In the genomic region with DNA sequence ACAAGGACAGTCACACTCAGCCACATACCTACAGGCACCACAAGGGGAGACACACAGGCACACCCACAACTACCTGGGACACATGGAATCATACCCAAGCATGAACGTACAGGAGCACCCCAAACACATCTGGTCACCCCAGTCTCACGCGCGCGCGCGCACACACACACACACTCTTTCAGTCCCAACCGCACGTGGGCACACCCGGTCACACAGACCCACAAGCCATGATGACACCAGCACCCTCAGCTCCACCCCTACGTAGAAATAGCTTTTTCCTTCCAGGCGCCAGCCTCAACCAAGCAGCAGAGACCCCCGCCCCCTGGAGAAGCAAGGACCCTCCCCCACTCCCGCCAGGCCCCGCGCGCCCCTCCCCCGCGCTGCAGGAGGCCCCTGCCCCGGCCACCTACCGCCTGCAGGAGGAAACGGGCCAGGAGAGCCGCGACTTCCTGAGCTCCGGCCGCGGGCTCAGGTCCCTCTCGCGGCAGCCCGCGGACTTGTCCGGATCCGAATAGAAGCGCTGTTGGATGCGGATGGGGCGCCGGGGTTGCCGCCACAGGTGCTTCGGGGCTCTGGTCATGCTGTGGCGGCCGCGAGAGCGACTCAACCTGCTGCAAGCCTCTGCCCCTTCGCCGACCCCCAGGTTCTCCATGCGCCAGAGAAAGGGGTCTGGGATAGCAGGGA, we compare ENCODE assay signal across 12 cellular contexts. TPM values are rescaled to one million over a fixed set of nuclear protein-coding genes. Genes with fewer than 3 reads are reported as not detected.
A peak's percentile ranks its signal among the peaks of the same experiment; 100 is the strongest.
DNase-seq lines count a peak whose midpoint lies in the region; ATAC-seq, FAIRE-seq and TF ChIP-seq lines count a peak whose summit lies in the region.
"Had no signal": no experiment of that assay in that cellular context is flagged by ENCODE, and none has a peak within 500 bp of the region (broad histone marks: within the 10 kb centered on the region; RNA-seq: fewer than 3 reads in every experiment).

No MANE protein-coding gene starts in this region.

- peak; percentile 43 for TF ChIP-seq CTCF in progenitor cell of endocrine pancreas (IDR thresholded peaks at IDR 0.05; ENCODE audit: unreplicated experiment)

- H3K36me3 ChIP-seq in ectodermal cell (ENCODE audit: control insufficient read depth, insufficient read depth, low read length), result no peaks in the 10 kb centered on the region

- H3K4me3 ChIP-seq in ectodermal cell (ENCODE audit: insufficient read depth, low read depth, low read length), result peak overlapping the region; percentile 14

- peak; percentile 31 for DNase-seq in activated CD4-positive, alpha-beta T cell treated with anti-CD3 and anti-CD28 coated beads for 48 hours
- DNase-seq in activated CD4-positive, alpha-beta T cell treated with anti-CD3 and anti-CD28 coated beads for 1 hour, result no peak
- DNase-seq in NCI-H2227 (lab: John Stamatoyannopoulos, UW; ENCODE audit: unreplicated experiment) (peak; percentile 68), progenitor cell of endocrine pancreas (ENCODE audit: low spot score, unreplicated experiment) (no peak), frontal cortex (ENCODE audit: low spot score in 2 of 2) (no peak)
- DNase-seq: NK-92 treated with Interleukin-12 subunit alpha and Interleukin-12 subunit beta, amount 100 ng/mL, for 24 hours had no signal

- peaks cover 3% of the 10 kb centered on the region for H3K4me1 Mint-ChIP-seq in progenitor cell of endocrine pancreas (ENCODE audit: low read depth)

- H3K9me3 ChIP-seq in ectodermal cell (ENCODE audit: control insufficient read depth, low read length), result no peaks in the 10 kb centered on the region

- ATAC-seq in GM18867 (IDR thresholded peaks at IDR 0.05; ENCODE audit: unreplicated experiment) (no peak), GM21529 (IDR thresholded peaks at IDR 0.05; ENCODE audit: unreplicated experiment) (no peak)

- 4% methylated on average over 46 of the region's 46 CpGs for WGBS in ectodermal cell, 2 experiments

- peaks cover 19% of the 10 kb centered on the region for H3K27me3 ChIP-seq in ectodermal cell (ENCODE audit: control insufficient read depth, insufficient read depth, low read length, poor library complexity, severe bottlenecking)

- no peak overlapping the region for H3K27ac ChIP-seq in ectodermal cell (ENCODE audit: insufficient read depth, low read depth, low read length, poor library complexity, severe bottlenecking)

- no peak for FAIRE-seq in frontal cortex (lab: Jason Lieb, UNC)

- peak overlapping the region; percentile 63 for H3K4me3 Mint-ChIP-seq in progenitor cell of endocrine pancreas (ENCODE audit: low read depth)
- H3K4me3 Mint-ChIP-seq: activated CD4-positive, alpha-beta T cell treated with anti-CD3 and anti-CD28 coated beads, Interleukin-2, amount 10 ng/mL, durations not matched to agents 7 days and 5 days; CD4-positive, CD25-positive, alpha-beta regulatory T cell had no signal

- peak overlapping the region; percentile 29 for H3K27ac Mint-ChIP-seq in progenitor cell of endocrine pancreas
- H3K27ac Mint-ChIP-seq: activated CD4-positive, alpha-beta T cell treated with anti-CD3 and anti-CD28 coated beads, Interleukin-2, amount 10 ng/mL, durations not matched to agents 7 days and 5 days had no signal

- H3K9me3 Mint-ChIP-seq in progenitor cell of endocrine pancreas (ENCODE audit: low read depth), result peaks cover 3% of the 10 kb centered on the region

- H3K4me1 ChIP-seq in ectodermal cell (ENCODE audit: control insufficient read depth, insufficient read depth, low read length), result peaks cover 4% of the 10 kb centered on the region

- no peaks in the 10 kb centered on the region for H3K36me3 Mint-ChIP-seq in progenitor cell of endocrine pancreas (ENCODE audit: insufficient read depth)
- H3K36me3 Mint-ChIP-seq: CD4-positive, CD25-positive, alpha-beta regulatory T cell had no signal

- peaks cover 54% of the 10 kb centered on the region for H3K27me3 Mint-ChIP-seq in progenitor cell of endocrine pancreas

RNA-seq across cellular contexts. Expression of a gene that starts 6.4 kb away (rescaled TPM):
- 1.6 TPM for polyA plus RNA-seq in ectodermal cell (2013, experiment 1 of 4)
- 0.34 TPM for polyA plus RNA-seq in ectodermal cell (2013, experiment 2 of 4)
- 0.85 TPM for polyA plus RNA-seq in ectodermal cell (2013, experiment 3 of 4)
- polyA plus RNA-seq in ectodermal cell (2013, experiment 4 of 4), result 1.0 TPM
- total RNA-seq in progenitor cell of endocrine pancreas (0.53 and 1.6 TPM in 2 replicates), frontal cortex (1.2 TPM)
- total RNA-seq: CD4-positive, CD25-positive, alpha-beta regulatory T cell had no signal
- polyA plus RNA-seq: CD4-positive, CD25-positive, alpha-beta regulatory T cell had no signal

RNA-seq across cellular contexts. Expression of a gene that starts 28.8 kb away (rescaled TPM):
- polyA plus RNA-seq in ectodermal cell (2013, experiment 1 of 4), result 3.2 TPM
- polyA plus RNA-seq in ectodermal cell (2013, experiment 2 of 4), result 2.3 TPM
- polyA plus RNA-seq in ectodermal cell (2013, experiment 3 of 4), result 3.0 TPM
- polyA plus RNA-seq in ectodermal cell (2013, experiment 4 of 4), result 3.3 TPM
- total RNA-seq in progenitor cell of endocrine pancreas, result 3.3 and 5.1 TPM in 2 replicates
- total RNA-seq in frontal cortex, result 42.0 TPM

RNA-seq across cellular contexts. Expression of a gene that starts 39.7 kb away (rescaled TPM):
- 19.8 TPM for polyA plus RNA-seq in ectodermal cell (2013, experiment 1 of 4)
- 19.9 TPM for polyA plus RNA-seq in ectodermal cell (2013, experiment 2 of 4)
- polyA plus RNA-seq in ectodermal cell (2013, experiment 3 of 4), result 19.3 TPM
- 18.6 TPM for polyA plus RNA-seq in ectodermal cell (2013, experiment 4 of 4)
- total RNA-seq in progenitor cell of endocrine pancreas (10.6 and 11.5 TPM in 2 replicates), frontal cortex (4.5 TPM)

RNA-seq across cellular contexts. Expression of a gene that starts 41.6 kb away (rescaled TPM):
- polyA plus RNA-seq in ectodermal cell (2013, experiment 1 of 4), result 2.6 TPM
- polyA plus RNA-seq in ectodermal cell (2013, experiment 2 of 4), result 3.3 TPM
- polyA plus RNA-seq in ectodermal cell (2013, experiment 3 of 4), result 1.8 TPM
- polyA plus RNA-seq in ectodermal cell (2013, experiment 4 of 4), result 2.1 TPM
- total RNA-seq in progenitor cell of endocrine pancreas (10.5 and 10.9 TPM in 2 replicates), frontal cortex (0.41 TPM)
- total RNA-seq: pulmonary artery endothelial cell had no signal

RNA-seq across cellular contexts. Expression of a gene that starts 48.7 kb away (rescaled TPM):
- polyA plus RNA-seq in ectodermal cell (2013, experiment 1 of 4), result 85.6 TPM
- 88.4 TPM for polyA plus RNA-seq in ectodermal cell (2013, experiment 2 of 4)
- 108 TPM for polyA plus RNA-seq in ectodermal cell (2013, experiment 3 of 4)
- 123 TPM for polyA plus RNA-seq in ectodermal cell (2013, experiment 4 of 4)
- total RNA-seq in progenitor cell of endocrine pancreas (158 and 168 TPM in 2 replicates), frontal cortex (35.5 TPM)

Comparison
In these comparisons a context has a peak if more than half of its experiments do, and no peak if none do; other contexts are left out.
1. DNase-seq: peak in activated CD4-positive, alpha-beta T cell treated with anti-CD3 and anti-CD28 coated beads for 48 hours (single experiment) and NCI-H2227 (single experiment); none in activated CD4-positive, alpha-beta T cell treated with anti-CD3 and anti-CD28 coated beads for 1 hour (single experiment), progenitor cell of endocrine pancreas (single experiment) and frontal cortex (0 of 2).